ENCODE assay signal across 2 cellular contexts in the genomic region with DNA sequence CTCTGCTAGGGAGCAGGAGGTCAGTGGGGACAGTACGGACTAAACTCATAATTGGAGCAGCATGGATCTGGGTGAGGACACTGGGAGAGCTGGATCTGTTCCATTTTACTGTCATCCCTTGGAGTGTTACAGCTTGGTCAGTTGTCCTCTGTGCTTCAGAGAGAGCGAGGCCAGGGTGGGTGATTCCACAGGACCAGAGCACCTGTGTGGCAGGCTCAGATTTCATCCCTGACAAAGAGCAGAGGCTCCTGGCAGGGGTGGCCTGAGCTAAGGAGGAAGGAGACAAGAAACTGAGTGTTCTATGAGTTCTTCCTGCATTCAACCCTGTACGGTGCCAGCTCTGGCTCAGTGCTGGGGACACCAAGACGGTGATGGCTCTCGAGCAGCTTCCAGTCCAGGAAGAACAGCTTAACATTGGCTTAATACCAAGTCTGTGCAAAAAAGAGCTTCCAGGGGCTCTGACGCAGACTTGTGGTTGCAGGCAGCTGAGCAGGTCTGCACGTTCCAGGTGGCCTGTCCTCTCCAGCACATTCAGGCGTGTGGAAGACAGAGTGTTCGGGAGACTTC.
TF ChIP-seq lines count a peak whose summit lies in the region.

No MANE protein-coding gene starts in this region.

TF ChIP-seq in A549, 52 proteins besides CTCF, POLR2A, EP300 and RAD21:
- no peak for TF ChIP-seq HOXA7 (CRISPR knock-in tag; IDR thresholded peaks at IDR 0.05)
- TF ChIP-seq SREBF2 (IDR thresholded peaks at IDR 0.05) = no peak
- TF ChIP-seq, protein P1, sequence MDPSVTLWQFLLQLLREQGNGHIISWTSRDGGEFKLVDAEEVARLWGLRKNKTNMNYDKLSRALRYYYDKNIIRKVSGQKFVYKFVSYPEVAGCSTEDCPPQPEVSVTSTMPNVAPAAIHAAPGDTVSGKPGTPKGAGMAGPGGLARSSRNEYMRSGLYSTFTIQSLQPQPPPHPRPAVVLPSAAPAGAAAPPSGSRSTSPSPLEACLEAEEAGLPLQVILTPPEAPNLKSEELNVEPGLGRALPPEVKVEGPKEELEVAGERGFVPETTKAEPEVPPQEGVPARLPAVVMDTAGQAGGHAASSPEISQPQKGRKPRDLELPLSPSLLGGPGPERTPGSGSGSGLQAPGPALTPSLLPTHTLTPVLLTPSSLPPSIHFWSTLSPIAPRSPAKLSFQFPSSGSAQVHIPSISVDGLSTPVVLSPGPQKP (IDR thresholded peaks at IDR 0.05; ENCODE audit: low read depth, low read length) = no peak
- TF ChIP-seq TFCP2L1 (CRISPR knock-in tag; IDR thresholded peaks at IDR 0.05) = no peak
- no peak for TF ChIP-seq MAZ (IDR thresholded peaks at IDR 0.05; ENCODE audit: borderline replicate concordance, low read depth, low read length)
- no peak for TF ChIP-seq SMC3 (IDR thresholded peaks at IDR 0.05)
- TF ChIP-seq JUNB (IDR thresholded peaks at IDR 0.05) = no peak

TF ChIP-seq in IMR-90, 13 proteins besides CTCF, POLR2A, EP300 and RAD21:
- peak; percentile 80 for TF ChIP-seq BHLHE40 (IDR thresholded peaks at IDR 0.05; ENCODE audit: low read depth, low read length)
- TF ChIP-seq, protein P2, sequence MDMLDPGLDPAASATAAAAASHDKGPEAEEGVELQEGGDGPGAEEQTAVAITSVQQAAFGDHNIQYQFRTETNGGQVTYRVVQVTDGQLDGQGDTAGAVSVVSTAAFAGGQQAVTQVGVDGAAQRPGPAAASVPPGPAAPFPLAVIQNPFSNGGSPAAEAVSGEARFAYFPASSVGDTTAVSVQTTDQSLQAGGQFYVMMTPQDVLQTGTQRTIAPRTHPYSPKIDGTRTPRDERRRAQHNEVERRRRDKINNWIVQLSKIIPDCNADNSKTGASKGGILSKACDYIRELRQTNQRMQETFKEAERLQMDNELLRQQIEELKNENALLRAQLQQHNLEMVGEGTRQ (IDR thresholded peaks at IDR 0.05; ENCODE audit: low read depth, low read length) = no peak
